ENCODE assay signal across 10 cellular contexts in the genomic region with DNA sequence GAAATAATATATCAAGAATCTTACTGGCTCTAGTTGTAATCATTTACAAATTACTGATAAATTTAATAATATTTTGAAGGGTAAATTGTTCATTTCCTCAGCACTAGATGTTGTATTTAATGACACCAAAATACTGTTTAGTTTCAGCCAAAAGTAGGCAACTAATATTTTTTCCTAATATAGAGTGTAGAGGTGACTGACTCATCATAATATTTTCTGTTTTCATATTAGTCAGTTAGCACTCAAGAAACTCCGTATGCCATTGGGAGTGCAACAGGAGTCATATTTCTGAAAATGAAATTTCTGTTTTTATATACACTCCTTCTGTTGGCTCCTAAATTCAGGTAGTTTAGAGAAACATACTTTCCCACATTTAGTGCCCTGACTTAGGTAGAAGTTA. TPM values are rescaled to one million over a fixed set of nuclear protein-coding genes. Genes with fewer than 3 reads are reported as not detected.
A peak's percentile ranks its signal among the peaks of the same experiment; 100 is the strongest.
DNase-seq lines count a peak whose midpoint lies in the region; ATAC-seq and TF ChIP-seq lines count a peak whose summit lies in the region.
"Had no signal": no experiment of that assay in that cellular context is flagged by ENCODE, and none has a peak within 500 bp of the region (broad histone marks: within the 10 kb centered on the region; RNA-seq: fewer than 3 reads in every experiment).

No MANE protein-coding gene starts in this region.

- H3K9me3 ChIP-seq in esophagus muscularis mucosa, result no peaks in the 10 kb centered on the region

- H3K4me1 ChIP-seq in esophagus muscularis mucosa, result no peaks in the 10 kb centered on the region

- DNase-seq in iris pigment epithelial cell (ENCODE audit: low read depth) (peak; percentile 37), H7 (no peak), esophagus muscularis mucosa (ENCODE audit: extremely low spot score) (no peak), DMS53 treated with DMSO at 0.1 percent for 48 hours (lab: John Stamatoyannopoulos, UW; ENCODE audit: unreplicated experiment) (no peak), GM19238 (ENCODE audit: insufficient read length, low spot score) (no peak)
- DNase-seq: HFFc6, left ventricle myocardium superior had no signal

- TF ChIP-seq POLR2A in esophagus muscularis mucosa (IDR thresholded peaks at IDR 0.05; ENCODE audit: low read depth), result no peak

- no peak for TF ChIP-seq EP300 in esophagus muscularis mucosa (IDR thresholded peaks at IDR 0.05)

- no peak overlapping the region for H3K27ac ChIP-seq in esophagus muscularis mucosa (replicated peaks in 1 of 4)

- TF ChIP-seq CTCF in esophagus muscularis mucosa (IDR thresholded peaks at IDR 0.05), result no peak

- WGBS in esophagus muscularis mucosa, result 69% methylated on average over 1 of the region's 1 CpG

- intact Hi-C loops in esophagus muscularis mucosa (cut with DNase I), result no loop called here

- H3K4me3 ChIP-seq in H7 (ENCODE audit: insufficient read depth, low read depth, low read length) (no peak overlapping the region), esophagus muscularis mucosa (no peak overlapping the region)

- no peaks in the 10 kb centered on the region for H3K27me3 ChIP-seq in H7 (ENCODE audit: control insufficient read depth, insufficient read depth, low read length)
- no peaks in the 10 kb centered on the region for H3K27me3 ChIP-seq in esophagus muscularis mucosa

- ATAC-seq in GM18870 (IDR thresholded peaks at IDR 0.05; ENCODE audit: unreplicated experiment) (peak; percentile 96), HG02610 (IDR thresholded peaks at IDR 0.05; ENCODE audit: unreplicated experiment) (peak; percentile 96), HG03520 (IDR thresholded peaks at IDR 0.05; ENCODE audit: unreplicated experiment) (peak; percentile 90)
- ATAC-seq: left ventricle myocardium superior had no signal

- H3K36me3 ChIP-seq in H7 (replicated peaks; ENCODE audit: control insufficient read depth, insufficient read depth, low read length) (no peaks in the 10 kb centered on the region), esophagus muscularis mucosa (no peaks in the 10 kb centered on the region)

RNA-seq across cellular contexts. Expression of gene PTPN13, which starts 36.6 kb away (rescaled TPM):
- total RNA-seq in H7 (2014; rRNA removed; shearing (Covaris generic)), result 29.2 and 33.0 TPM in 2 replicates
- total RNA-seq in esophagus muscularis mucosa, result 10 to 100 TPM in 1 of 4 donors, 1 to 10 TPM in 3; 7.9 to 13.7 (median 9.4) TPM
